Comparison of ENCODE assay signal across 8 cellular contexts in genomic region chr4:55409468-55410171, GRCh38. TPM values are rescaled to one million over a fixed set of nuclear protein-coding genes. Genes with fewer than 3 reads are reported as not detected.
DNase-seq lines count a peak whose midpoint lies in the region; ATAC-seq and TF ChIP-seq lines count a peak whose summit lies in the region.

No MANE protein-coding gene starts in this region.

- H3K36me3 Mint-ChIP-seq in activated B cell treated with CpG ODN at 0.5 μM for 24 hours (ENCODE audit: low read depth) = peaks cover 42% of the 10 kb centered on the region
- peaks cover 13% of the 10 kb centered on the region for H3K36me3 Mint-ChIP-seq in memory B cell

- intact Hi-C loops in Right ventricle myocardium inferior (cut with DNase I) = loop anchor here (5.0 kb wide), 1 partner anchor 138 kb away; the partner anchor contains the start of gene CLOCK
- intact Hi-C loops in cardiac septum (cut with DNase I) = loop anchor here (1.0 kb wide), 1 partner anchor 9 kb away; no protein-coding TSS in a partner anchor
- intact Hi-C loops in activated B cell treated with CpG ODN at 0.5 μM for 24 hours (cut with micrococcal nuclease) = loop anchor here (1.0 to 2.0 kb wide), 6 partner anchors 11 to 458 kb away; partner anchors contain the start of genes CLOCK and NMU

- POLR2A ChIA-PET in activated B cell treated with CpG ODN at 0.5 μM for 24 hours (lab: Charles Lee) = interaction anchor here (1.0 to 1.4 kb wide), 2 partner anchors 10 to 15 kb away, joined by 4 read pairs; no protein-coding TSS in a partner anchor

- DNase-seq in Right ventricle myocardium inferior (ENCODE audit: missing footprints) (no peak), cardiac septum (ENCODE audit: low spot score) (no peak), activated B cell treated with CpG ODN at 0.5 μM for 24 hours (no peak), memory B cell (ENCODE audit: low spot score in 2 of 2) (peak; percentile 51 to 57), SKM-1 (lab: John Stamatoyannopoulos, UW; ENCODE audit: unreplicated experiment) (no peak), occipital lobe (lab: John Stamatoyannopoulos, UW) (no peak), mucosa of gallbladder (ENCODE audit: low spot score) (no peak)

- H3K27ac Mint-ChIP-seq in activated B cell treated with CpG ODN at 0.5 μM for 24 hours = peak overlapping the region; percentile 76
- peak overlapping the region; percentile 80 for H3K27ac Mint-ChIP-seq in memory B cell

- H3K9me3 Mint-ChIP-seq in activated B cell treated with CpG ODN at 0.5 μM for 24 hours = no peaks in the 10 kb centered on the region
- H3K9me3 Mint-ChIP-seq in memory B cell = no peaks in the 10 kb centered on the region

- H3K27me3 Mint-ChIP-seq in activated B cell treated with CpG ODN at 0.5 μM for 24 hours = no peaks in the 10 kb centered on the region
- no peaks in the 10 kb centered on the region for H3K27me3 Mint-ChIP-seq in memory B cell

- CTCF ChIA-PET in activated B cell treated with CpG ODN at 0.5 μM for 24 hours (lab: Charles Lee) = interaction anchor here (0.8 to 2.5 kb wide), 10 partner anchors 14 to 457 kb away, joined by 3 to 15 read pairs (median 6); partner anchors contain the start of genes SRD5A3 and TMEM165

- ATAC-seq in Right ventricle myocardium inferior (peak; percentile 42), HG03025 (IDR thresholded peaks at IDR 0.05; ENCODE audit: low FRiP score, unreplicated experiment) (peak; percentile 57), activated B cell treated with CpG ODN at 0.5 μM for 24 hours (ENCODE audit: low read depth) (peak; percentile 90), memory B cell (ENCODE audit: low read depth) (peak; percentile 96)

- peak overlapping the region; percentile 32 for H3K4me3 Mint-ChIP-seq in activated B cell treated with CpG ODN at 0.5 μM for 24 hours
- H3K4me3 Mint-ChIP-seq in memory B cell = peak overlapping the region; percentile 44

- peaks cover 25% of the 10 kb centered on the region for H3K4me1 Mint-ChIP-seq in activated B cell treated with CpG ODN at 0.5 μM for 24 hours
- peaks cover 23% of the 10 kb centered on the region for H3K4me1 Mint-ChIP-seq in memory B cell

- no peak for TF ChIP-seq CTCF in activated B cell treated with CpG ODN at 0.5 μM for 24 hours (IDR thresholded peaks at IDR 0.05)

RNA-seq across cellular contexts. Expression of gene TMEM165, which starts 13.9 kb away (rescaled TPM):
- total RNA-seq in Right ventricle myocardium inferior = 38.3 TPM
- total RNA-seq in cardiac septum = 56.4 TPM
- 80.3 and 90.2 TPM in 2 replicates for total RNA-seq in activated B cell treated with CpG ODN at 0.5 μM for 24 hours
- 109 TPM for total RNA-seq in occipital lobe
- total RNA-seq in mucosa of gallbladder = 98.8 TPM

Comparison
In these comparisons a context has a peak if more than half of its experiments do, and no peak if none do; other contexts are left out.
1. ATAC-seq: peak in every context shown above with its lines; median percentile 96 in memory B cell; 90 in activated B cell treated with CpG ODN at 0.5 μM for 24 hours; 57 in HG03025; 42 in Right ventricle myocardium inferior.
2. DNase-seq: peak in memory B cell (2 of 2); none in Right ventricle myocardium inferior (single experiment), cardiac septum (single experiment), activated B cell treated with CpG ODN at 0.5 μM for 24 hours (single experiment), SKM-1 (single experiment), occipital lobe (single experiment) and mucosa of gallbladder (single experiment).